Comparison of ENCODE assay signal across 1 cellular context in the genomic region with DNA sequence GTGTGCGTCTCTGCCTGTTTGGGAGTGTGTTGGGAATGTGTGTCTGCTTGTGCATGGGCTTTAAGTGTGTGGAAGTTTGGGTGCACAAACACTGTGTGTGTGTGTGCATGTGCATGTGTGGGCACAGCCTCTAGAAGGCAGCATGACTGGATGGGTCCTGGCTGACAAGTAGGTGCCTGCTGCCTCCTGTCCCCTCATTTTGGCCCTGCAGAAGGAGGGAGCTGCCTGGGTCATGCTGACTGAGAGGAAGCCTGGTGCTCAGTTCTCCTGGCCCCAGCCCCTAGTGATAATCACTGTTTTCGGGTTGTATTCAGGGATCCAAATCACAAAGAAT.
TF ChIP-seq lines count a peak whose summit lies in the region.

No MANE protein-coding gene starts in this region.

TF ChIP-seq in IMR-90, 13 proteins besides CTCF, POLR2A, EP300 and RAD21:
- no peak for TF ChIP-seq BHLHE40 (IDR thresholded peaks at IDR 0.05; ENCODE audit: low read depth, low read length)
